Comparison of ENCODE assay signal across 24 cellular contexts in the genomic region with DNA sequence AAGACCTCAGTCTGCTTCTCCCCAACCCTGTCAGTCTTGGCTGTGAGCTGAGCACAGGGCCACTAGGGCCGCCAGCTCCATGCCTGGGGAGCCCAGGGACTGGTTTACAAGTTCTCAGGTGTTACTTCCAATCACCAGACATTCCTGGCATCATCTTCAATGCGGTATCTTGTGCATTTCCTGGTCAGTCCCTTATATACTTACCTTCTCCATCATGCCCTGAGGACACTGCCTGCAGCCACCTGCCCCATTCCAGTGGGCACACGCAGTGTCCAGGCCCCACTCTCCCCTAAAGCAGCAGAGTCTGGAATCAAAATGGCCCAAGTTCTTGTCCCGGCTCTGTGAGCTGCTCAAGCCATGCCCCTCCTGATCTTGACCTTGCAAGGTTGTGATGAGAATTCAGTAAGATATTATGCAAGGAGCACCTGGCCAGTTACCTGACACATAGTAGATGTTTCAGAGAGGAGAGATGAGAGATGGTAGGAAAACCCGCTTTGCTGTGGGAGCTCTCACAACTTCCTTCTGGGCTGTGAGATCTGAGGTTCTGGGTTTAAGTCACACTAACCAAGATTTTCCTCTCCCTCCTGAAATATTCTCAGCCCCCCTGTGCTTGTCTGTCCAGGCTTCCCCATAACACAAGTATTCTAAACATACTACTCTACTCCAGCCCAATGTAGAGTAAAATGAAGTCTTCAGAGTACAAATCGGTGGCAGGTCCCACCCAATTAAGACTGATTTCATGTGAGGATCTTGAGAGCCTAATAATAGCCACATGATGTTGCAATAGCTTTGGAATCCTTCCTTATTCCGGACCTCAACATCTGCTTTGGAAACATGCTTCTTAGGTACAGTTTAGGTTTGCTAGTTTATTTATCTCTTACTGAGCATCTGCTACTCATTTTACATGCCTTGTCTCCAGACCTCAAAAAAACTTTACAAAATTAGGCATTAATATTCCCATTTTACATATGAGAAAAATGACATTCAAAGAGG.
DNase-seq lines count a peak whose midpoint lies in the region; ATAC-seq and TF ChIP-seq lines count a peak whose summit lies in the region.
"Had no signal": no experiment of that assay in that cellular context is flagged by ENCODE, and none has a peak within 500 bp of the region (broad histone marks: within the 10 kb centered on the region; RNA-seq: fewer than 3 reads in every experiment).

No MANE protein-coding gene starts in this region.

- TF ChIP-seq CTCF in nephron (IDR thresholded peaks at IDR 0.05; ENCODE audit: unreplicated experiment in 3 of 3), result no peak

- no peaks in the 10 kb centered on the region for H3K9me3 Mint-ChIP-seq in activated CD8-positive, alpha-beta memory T cell treated with anti-CD3 and anti-CD28 coated beads, Interleukin-2, amount 10 ng/mL, durations not matched to agents 7 days and 5 days (ENCODE audit: low read depth)
- peaks cover 0 to 16% of the 10 kb centered on the region in 2 donors for H3K9me3 Mint-ChIP-seq in stimulated activated naive CD8-positive, alpha-beta T cell treated with anti-CD3 and anti-CD28 coated beads, Interleukin-15, amount 100 ng/mL, for 72 hours
- H3K9me3 Mint-ChIP-seq in nephron, result peaks cover 6% of the 10 kb centered on the region
- no peaks in the 10 kb centered on the region for H3K9me3 Mint-ChIP-seq in T-helper 2 cell treated with Interferon-gamma antibody and Interleukin-4, amounts not matched to agents 5 μg/mL and 100 μg/mL, for 36 hours

- no peaks in the 10 kb centered on the region for H3K4me1 Mint-ChIP-seq in activated CD8-positive, alpha-beta memory T cell treated with anti-CD3 and anti-CD28 coated beads, Interleukin-2, amount 10 ng/mL, durations not matched to agents 7 days and 5 days
- H3K4me1 Mint-ChIP-seq in stimulated activated naive CD8-positive, alpha-beta T cell treated with anti-CD3 and anti-CD28 coated beads, Interleukin-15, amount 100 ng/mL, for 72 hours, result no peaks in the 10 kb centered on the region
- peaks cover 45% of the 10 kb centered on the region for H3K4me1 Mint-ChIP-seq in nephron
- H3K4me1 Mint-ChIP-seq in T-helper 2 cell treated with Interferon-gamma antibody and Interleukin-4, amounts not matched to agents 5 μg/mL and 100 μg/mL, for 36 hours (ENCODE audit: low read depth), result no peaks in the 10 kb centered on the region

- H3K27ac Mint-ChIP-seq in activated CD8-positive, alpha-beta memory T cell treated with anti-CD3 and anti-CD28 coated beads, Interleukin-2, amount 10 ng/mL, durations not matched to agents 7 days and 5 days, result no peak overlapping the region
- H3K27ac Mint-ChIP-seq in stimulated activated naive CD8-positive, alpha-beta T cell treated with anti-CD3 and anti-CD28 coated beads, Interleukin-15, amount 100 ng/mL, for 72 hours, result no peak overlapping the region
- peak overlapping the region; percentile 3 to 80 (median 61) for H3K27ac Mint-ChIP-seq in nephron
- no peak overlapping the region for H3K27ac Mint-ChIP-seq in T-helper 2 cell treated with Interferon-gamma antibody and Interleukin-4, amounts not matched to agents 5 μg/mL and 100 μg/mL, for 36 hours
- H3K27ac Mint-ChIP-seq: CD8-positive, alpha-beta T cell had no signal

- H3K4me3 Mint-ChIP-seq in activated CD8-positive, alpha-beta memory T cell treated with anti-CD3 and anti-CD28 coated beads, Interleukin-2, amount 10 ng/mL, durations not matched to agents 7 days and 5 days, result no peak overlapping the region
- H3K4me3 Mint-ChIP-seq in stimulated activated naive CD8-positive, alpha-beta T cell treated with anti-CD3 and anti-CD28 coated beads, Interleukin-15, amount 100 ng/mL, for 72 hours, result no peak overlapping the region
- no peak overlapping the region for H3K4me3 Mint-ChIP-seq in nephron
- H3K4me3 Mint-ChIP-seq in T-helper 2 cell treated with Interferon-gamma antibody and Interleukin-4, amounts not matched to agents 5 μg/mL and 100 μg/mL, for 36 hours, result no peak overlapping the region
- H3K4me3 Mint-ChIP-seq: CD8-positive, alpha-beta T cell had no signal

- no peaks in the 10 kb centered on the region for H3K27me3 Mint-ChIP-seq in activated CD8-positive, alpha-beta memory T cell treated with anti-CD3 and anti-CD28 coated beads, Interleukin-2, amount 10 ng/mL, durations not matched to agents 7 days and 5 days
- peaks cover 14% of the 10 kb centered on the region for H3K27me3 Mint-ChIP-seq in stimulated activated naive CD8-positive, alpha-beta T cell treated with anti-CD3 and anti-CD28 coated beads, Interleukin-15, amount 100 ng/mL, for 72 hours
- peaks cover 18% of the 10 kb centered on the region for H3K27me3 Mint-ChIP-seq in nephron (ENCODE audit: low read depth)
- no peaks in the 10 kb centered on the region for H3K27me3 Mint-ChIP-seq in T-helper 2 cell treated with Interferon-gamma antibody and Interleukin-4, amounts not matched to agents 5 μg/mL and 100 μg/mL, for 36 hours (ENCODE audit: low read depth)

- CTCF ChIA-PET in activated CD8-positive, alpha-beta memory T cell treated with anti-CD3 and anti-CD28 coated beads, Interleukin-2, amount 10 ng/mL, durations not matched to agents 7 days and 5 days (lab: Charles Lee), result no interaction called here

- ATAC-seq in activated CD8-positive, alpha-beta memory T cell treated with anti-CD3 and anti-CD28 coated beads, Interleukin-2, amount 10 ng/mL, durations not matched to agents 7 days and 5 days, result no peak
- peak; percentile 26 for ATAC-seq in stimulated activated naive CD8-positive, alpha-beta T cell treated with anti-CD3 and anti-CD28 coated beads, Interleukin-15, amount 100 ng/mL, for 72 hours
- no peak for ATAC-seq in stimulated activated naive CD8-positive, alpha-beta T cell treated with anti-CD3 and anti-CD28 coated beads, Interleukin-15, Interleukin-2, amounts not matched to agents 100 U/mL and 50 U/mL, for 24 hours
- ATAC-seq in GM21723 (IDR thresholded peaks at IDR 0.05; ENCODE audit: unreplicated experiment), result no peak
- ATAC-seq: CD8-positive, alpha-beta T cell had no signal

- H3K36me3 Mint-ChIP-seq in activated CD8-positive, alpha-beta memory T cell treated with anti-CD3 and anti-CD28 coated beads, Interleukin-2, amount 10 ng/mL, durations not matched to agents 7 days and 5 days, result no peaks in the 10 kb centered on the region
- no peaks in the 10 kb centered on the region for H3K36me3 Mint-ChIP-seq in nephron (ENCODE audit: low read depth)
- H3K36me3 Mint-ChIP-seq in T-helper 2 cell treated with Interferon-gamma antibody and Interleukin-4, amounts not matched to agents 5 μg/mL and 100 μg/mL, for 36 hours (ENCODE audit: low read depth), result no peaks in the 10 kb centered on the region
- H3K36me3 Mint-ChIP-seq: CD8-positive, alpha-beta T cell had no signal

- peak; percentile 34 for DNase-seq in activated CD8-positive, alpha-beta memory T cell treated with anti-CD3 and anti-CD28 coated beads, Interleukin-2, amount 10 ng/mL, durations not matched to agents 7 days and 5 days
- no peak for DNase-seq in activated CD8-positive, alpha-beta memory T cell treated with anti-CD3 and anti-CD28 coated beads, Interleukin-2, amount 50 U/mL, for 48 hours
- no peak for DNase-seq in stimulated activated naive CD8-positive, alpha-beta T cell treated with anti-CD3 and anti-CD28 coated beads, Interleukin-15, amount 100 ng/mL, for 72 hours
- no peak for DNase-seq in stimulated activated naive CD8-positive, alpha-beta T cell treated with anti-CD3 and anti-CD28 coated beads, Interleukin-15, Interleukin-2, amounts not matched to agents 100 U/mL and 50 U/mL, for 24 hours
- DNase-seq in DMS153 (lab: John Stamatoyannopoulos, UW), result no peak
- no peak for DNase-seq in T-helper 2 cell treated with Interferon-gamma antibody and Interleukin-4, amounts not matched to agents 5 μg/mL and 100 μg/mL, for 36 hours (ENCODE audit: low spot score)
- DNase-seq: ACHN; DMS53; GDM1; GOT3; Karpas-422; MV-4-11; NCI-H1105 treated with DMSO at 0.1 percent for 48 hours; NCI-H1694; NCI-H2081; NCI-H2171; NCI-H345; NCI-H524; NCI-H774; NK-92 treated with Interleukin-12 subunit alpha and Interleukin-12 subunit beta, amount 100 ng/mL, for 24 hours; SJCRH30 had no signal

Comparison
In these comparisons a context has a peak if more than half of its experiments do, and no peak if none do; other contexts are left out.
1. H3K27ac Mint-ChIP-seq: peak in nephron (3 of 3); none in activated CD8-positive, alpha-beta memory T cell treated with anti-CD3 and anti-CD28 coated beads, Interleukin-2, amount 10 ng/mL, durations not matched to agents 7 days and 5 days (single experiment), stimulated activated naive CD8-positive, alpha-beta T cell treated with anti-CD3 and anti-CD28 coated beads, Interleukin-15, amount 100 ng/mL, for 72 hours (0 of 2) and T-helper 2 cell treated with Interferon-gamma antibody and Interleukin-4, amounts not matched to agents 5 μg/mL and 100 μg/mL, for 36 hours (single experiment).